ENCODE assay signal across 1 cellular context in genomic region chr20:60101201-60101893, GRCh38.
TF ChIP-seq lines count a peak whose summit lies in the region.

No MANE protein-coding gene starts in this region.

TF ChIP-seq in IMR-90, 13 proteins besides CTCF, POLR2A, EP300 and RAD21:
- TF ChIP-seq MAZ (IDR thresholded peaks at IDR 0.05; ENCODE audit: borderline replicate concordance, low read depth, low read length) (no peak), CEBPB (IDR thresholded peaks at IDR 0.05; ENCODE audit: low read depth, low read length) (no peak)
